10 cellular contexts compared by ENCODE assay signal in the genomic region with DNA sequence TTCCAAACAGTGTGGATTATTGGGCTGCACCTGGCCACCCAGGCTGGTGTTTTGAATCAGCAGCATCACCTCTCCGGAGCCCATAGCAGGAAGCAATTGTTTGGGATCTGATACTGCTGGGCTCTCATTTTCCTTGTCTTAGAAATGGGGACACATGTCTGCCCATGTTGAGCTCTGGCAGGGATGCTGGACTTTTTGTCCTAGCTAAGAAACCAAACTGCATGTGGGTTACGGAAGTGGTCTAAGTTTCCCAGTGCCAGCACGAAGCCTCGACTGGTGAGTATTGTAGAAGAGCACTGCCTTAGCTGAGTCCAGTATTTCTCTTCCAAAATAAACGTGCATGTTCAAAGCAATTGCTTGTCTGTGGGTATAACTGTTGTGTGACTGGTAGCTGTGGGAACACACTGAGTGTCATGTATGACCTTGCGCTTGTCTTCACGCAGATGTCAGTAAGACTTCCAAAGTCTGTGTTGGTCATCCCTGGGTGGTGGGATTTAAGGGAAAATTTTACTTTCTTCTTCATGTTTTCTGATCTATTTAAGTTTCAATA. TPM values are rescaled to one million over a fixed set of nuclear protein-coding genes. Genes with fewer than 3 reads are reported as not detected.
A peak's percentile ranks its signal among the peaks of the same experiment; 100 is the strongest.
DNase-seq lines count a peak whose midpoint lies in the region; ATAC-seq and TF ChIP-seq lines count a peak whose summit lies in the region.
"Had no signal": no experiment of that assay in that cellular context is flagged by ENCODE, and none has a peak within 500 bp of the region (broad histone marks: within the 10 kb centered on the region; RNA-seq: fewer than 3 reads in every experiment).

No MANE protein-coding gene starts in this region.

- no CpG with 5 or more reads among the region's 7 CpGs for WGBS in mesendoderm (ENCODE audit: extremely low coverage, insufficient coverage, low lambda C conversion rate)

- H3K79me2 ChIP-seq in mesendoderm (ENCODE audit: control insufficient read depth, insufficient read depth, low read length), result no peaks in the 10 kb centered on the region

- H3K4me1 Mint-ChIP-seq in stimulated activated effector memory CD8-positive, alpha-beta T cell treated with anti-CD3 and anti-CD28 coated beads, Interleukin-12 subunit alpha, Interleukin-12 subunit beta, amount 100 ng/mL, for 72 hours, result peaks cover 7% of the 10 kb centered on the region
- H3K4me1 Mint-ChIP-seq in CD8-positive, alpha-beta memory T cell, result peaks cover 4 to 6% (median 5%) of the 10 kb centered on the region in 3 donors

- H3K4me3 Mint-ChIP-seq in stimulated activated effector memory CD8-positive, alpha-beta T cell treated with anti-CD3 and anti-CD28 coated beads, Interleukin-12 subunit alpha, Interleukin-12 subunit beta, amount 100 ng/mL, for 72 hours, result no peak overlapping the region
- no peak overlapping the region for H3K4me3 Mint-ChIP-seq in CD8-positive, alpha-beta memory T cell

- no peak overlapping the region for H4K5ac ChIP-seq in mesendoderm (ENCODE audit: low read length)

- H3K27ac Mint-ChIP-seq in stimulated activated effector memory CD8-positive, alpha-beta T cell treated with anti-CD3 and anti-CD28 coated beads, Interleukin-12 subunit alpha, Interleukin-12 subunit beta, amount 100 ng/mL, for 72 hours, result no peak overlapping the region
- H3K27ac Mint-ChIP-seq in CD8-positive, alpha-beta memory T cell, result no peak overlapping the region

- H3K56ac ChIP-seq in mesendoderm (ENCODE audit: low read length), result peak overlapping the region; percentile 0

- TF ChIP-seq CTCF in RWPE1 (conservative IDR thresholded peaks at IDR 0.05; ENCODE audit: low read depth) (no peak), thoracic aorta (IDR thresholded peaks at IDR 0.05) (no peak)

- H3K27ac ChIP-seq in RWPE1, result peak overlapping the region; percentile 95
- peak overlapping the region; percentile 24 for H3K27ac ChIP-seq in cingulate gyrus (ENCODE audit: low read depth, low read length)
- H3K27ac ChIP-seq in mesendoderm (ENCODE audit: low read depth, low read length), result no peak overlapping the region
- peak overlapping the region; percentile 90 to 99 for H3K27ac ChIP-seq in thoracic aorta
- H3K27ac ChIP-seq in CD8-positive, alpha-beta memory T cell (ENCODE audit: low read depth, low read length), result no peak overlapping the region

- H3K9me3 ChIP-seq in thoracic aorta, result no peaks in the 10 kb centered on the region
- H3K9me3 ChIP-seq in CD8-positive, alpha-beta memory T cell (ENCODE audit: low read length), result no peaks in the 10 kb centered on the region

- no peak overlapping the region for H3K18ac ChIP-seq in mesendoderm (ENCODE audit: low read length)

- H3K27me3 Mint-ChIP-seq in CD8-positive, alpha-beta memory T cell, result peaks cover 19 to 55% of the 10 kb centered on the region in 2 donors

- ATAC-seq in thoracic aorta (ENCODE audit: insufficient number of reproducible peaks, low FRiP score, low read depth), result no peak
- ATAC-seq in stimulated activated effector memory CD8-positive, alpha-beta T cell treated with anti-CD3 and anti-CD28 coated beads, Interleukin-12 subunit alpha, Interleukin-12 subunit beta, amount 100 ng/mL, for 72 hours, result no peak
- no peak for ATAC-seq in GM18520 (IDR thresholded peaks at IDR 0.05; ENCODE audit: unreplicated experiment)

- no peak overlapping the region for H3K23ac ChIP-seq in mesendoderm (ENCODE audit: low read length)

- no peak overlapping the region for H2BK5ac ChIP-seq in mesendoderm (ENCODE audit: low read length)

- H3K4me3 ChIP-seq in mesendoderm (ENCODE audit: low read length) (no peak overlapping the region), thoracic aorta (peak overlapping the region; percentile 37)
- H3K4me3 ChIP-seq in CD8-positive, alpha-beta memory T cell (ENCODE audit: low read length), result no peak overlapping the region

- H3K27me3 ChIP-seq in mesendoderm (ENCODE audit: insufficient read depth, low read length, poor library complexity) (no peaks in the 10 kb centered on the region), thoracic aorta (replicated peaks; ENCODE audit: insufficient read depth) (no peaks in the 10 kb centered on the region)
- no peaks in the 10 kb centered on the region for H3K27me3 ChIP-seq in CD8-positive, alpha-beta memory T cell (ENCODE audit: insufficient read depth, low read length, poor library complexity, severe bottlenecking)

- no peak overlapping the region for H3K4me2 ChIP-seq in mesendoderm (ENCODE audit: low read length)

- H3K4me1 ChIP-seq in mesendoderm (ENCODE audit: control insufficient read depth, low read depth, low read length), result peaks cover 2% of the 10 kb centered on the region
- H3K4me1 ChIP-seq in thoracic aorta (ENCODE audit: control insufficient read depth in 1 of 2, low read depth in 2 of 2), result peaks cover 40 to 95% of the 10 kb centered on the region in 2 donors
- peaks cover 13% of the 10 kb centered on the region for H3K4me1 ChIP-seq in CD8-positive, alpha-beta memory T cell (ENCODE audit: insufficient read depth, low read length)

- no peaks in the 10 kb centered on the region for H3K36me3 ChIP-seq in mesendoderm (ENCODE audit: control insufficient read depth, insufficient read depth, low read length)
- no peaks in the 10 kb centered on the region for H3K36me3 ChIP-seq in thoracic aorta
- no peaks in the 10 kb centered on the region for H3K36me3 ChIP-seq in CD8-positive, alpha-beta memory T cell (ENCODE audit: insufficient read depth, low read length)

- H2BK120ac ChIP-seq in mesendoderm (ENCODE audit: low read depth, low read length), result no peak overlapping the region

- CTCF ChIA-PET in RWPE1 (lab: Yijun Ruan, JAX), result no interaction called here
- CTCF ChIA-PET in CD8-positive, alpha-beta memory T cell (lab: Charles Lee), result no interaction called here

- no peaks in the 10 kb centered on the region for H3K9me3 Mint-ChIP-seq in stimulated activated effector memory CD8-positive, alpha-beta T cell treated with anti-CD3 and anti-CD28 coated beads, Interleukin-12 subunit alpha, Interleukin-12 subunit beta, amount 100 ng/mL, for 72 hours
- H3K9me3 Mint-ChIP-seq in CD8-positive, alpha-beta memory T cell, result peaks cover 0 to 3% (median 3%) of the 10 kb centered on the region in 5 donors

- no peak overlapping the region for H3K4ac ChIP-seq in mesendoderm (ENCODE audit: low read depth, low read length)

- no peak overlapping the region for H2AK5ac ChIP-seq in mesendoderm (ENCODE audit: low read length)

- no peak overlapping the region for H4K8ac ChIP-seq in mesendoderm (ENCODE audit: low read depth, low read length)

- POLR2A ChIA-PET in RWPE1 (lab: Yijun Ruan, JAX; ENCODE audit: low non-redundant PET), result no interaction called here
- POLR2A ChIA-PET in CD8-positive, alpha-beta memory T cell (lab: Charles Lee), result no interaction called here

- no peak overlapping the region for H2BK15ac ChIP-seq in mesendoderm (replicated peaks; ENCODE audit: low read depth)

- no peaks in the 10 kb centered on the region for H3K36me3 Mint-ChIP-seq in stimulated activated effector memory CD8-positive, alpha-beta T cell treated with anti-CD3 and anti-CD28 coated beads, Interleukin-12 subunit alpha, Interleukin-12 subunit beta, amount 100 ng/mL, for 72 hours
- peaks cover 0 to 11% (median 0%) of the 10 kb centered on the region in 3 donors for H3K36me3 Mint-ChIP-seq in CD8-positive, alpha-beta memory T cell

- H3K79me1 ChIP-seq in mesendoderm (ENCODE audit: low read length), result no peaks in the 10 kb centered on the region

- no peak overlapping the region for H3K9ac ChIP-seq in mesendoderm (ENCODE audit: low read length)

- DNase-seq in RWPE1 (ENCODE audit: low spot score) (no peak), mesendoderm (no peak), thoracic aorta (ENCODE audit: low spot score) (no peak), NCI-H1930 (lab: John Stamatoyannopoulos, UW) (no peak)
- no peak for DNase-seq in stimulated activated effector memory CD8-positive, alpha-beta T cell treated with anti-CD3 and anti-CD28 coated beads, Interleukin-12 subunit alpha, Interleukin-12 subunit beta, amount 100 ng/mL, for 72 hours (ENCODE audit: low spot score in 2 of 2)
- no peak for DNase-seq in CD8-positive, alpha-beta memory T cell
- DNase-seq: activated CD4-positive, CD25-positive, alpha-beta regulatory T cell; Calu3 had no signal

RNA-seq across cellular contexts. Expression of gene SH3RF3, which starts 43.6 kb away (rescaled TPM):
- 1.1 TPM for polyA plus RNA-seq in mesendoderm (2013, experiment 1 of 2)
- polyA plus RNA-seq in mesendoderm (2013, experiment 2 of 2), result 1.1 TPM
- 10 to 100 TPM; 37.4 to 61.7 TPM for total RNA-seq in thoracic aorta
- total RNA-seq in CD8-positive, alpha-beta memory T cell, result under 1 TPM; 0.27 to 0.31 TPM
- polyA plus RNA-seq in CD8-positive, alpha-beta memory T cell, result 0.24 TPM

Comparison
In these comparisons a context has a peak if more than half of its experiments do, and no peak if none do; other contexts are left out.
1. H3K27ac ChIP-seq: peak in RWPE1 (single experiment), cingulate gyrus (single experiment) and thoracic aorta (2 of 2); none in mesendoderm (single experiment) and CD8-positive, alpha-beta memory T cell (single experiment).
2. RNA of gene SH3RF3, which starts 43.6 kb away (total RNA-seq): 37.4 to 61.7 TPM in thoracic aorta; 0.27 to 0.31 TPM in CD8-positive, alpha-beta memory T cell; every median in the first group is over 10 times any median in the second.